31 cellular contexts compared by ENCODE assay signal in the genomic region with DNA sequence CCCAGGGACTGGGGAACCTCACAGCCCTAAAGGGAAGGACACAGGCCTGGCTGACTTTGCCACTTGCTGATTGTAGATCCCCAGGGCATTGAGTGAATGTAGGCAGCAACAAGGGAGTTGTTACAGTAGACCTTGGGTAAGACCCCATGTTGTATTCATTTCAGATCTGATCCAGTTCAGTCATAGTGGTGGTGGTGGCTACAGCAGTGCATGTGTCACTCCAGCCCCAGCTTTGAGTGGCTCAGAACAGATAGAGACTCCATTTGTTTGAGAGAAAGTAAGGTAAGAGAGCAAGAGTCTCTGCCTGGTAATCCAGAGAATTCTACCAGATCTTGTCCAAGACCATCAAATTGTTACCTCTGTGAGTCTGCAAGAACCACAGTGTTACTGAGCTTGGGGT.
"Had no signal": no experiment of that assay in that cellular context is flagged by ENCODE, and none has a peak within 500 bp of the region (broad histone marks: within the 10 kb centered on the region; RNA-seq: fewer than 3 reads in every experiment).

No MANE protein-coding gene starts in this region.

- H3K4me1 Mint-ChIP-seq: endodermal cell, neural crest cell had no signal

- H3K4me3 ChIP-seq: pancreas, prostate gland, SK-N-MC, skin epidermis, stomach, thyroid gland, upper lobe of left lung, vagina had no signal

- H3K4me3 Mint-ChIP-seq: central memory CD8-positive, alpha-beta T cell; dendritic cell treated with granulocyte-macrophage colony-stimulating factor and Interleukin-4, amounts not matched to agents 40 ng/mL and 50 ng/mL, for 4 days; endodermal cell; immature natural killer cell; neural crest cell had no signal

- H3K4me1 ChIP-seq: pancreas, prostate gland, stomach, thyroid gland, upper lobe of left lung, vagina had no signal

- ATAC-seq: esophagus mucosa, left colon, pancreas, sciatic nerve had no signal

- H3K27me3 Mint-ChIP-seq: central memory CD8-positive, alpha-beta T cell; dendritic cell treated with granulocyte-macrophage colony-stimulating factor and Interleukin-4, amounts not matched to agents 40 ng/mL and 50 ng/mL, for 4 days had no signal

- H3K27ac Mint-ChIP-seq: activated T-helper 2 cell treated with anti-CD3 and anti-CD28 coated beads, Interferon-gamma antibody, Interleukin-2, Interleukin-4, amounts not matched to agents 10 μg/mL and 5 μg/mL and 100 μg/mL, durations not matched to agents 14 hours and 24 hours and 36 hours; dendritic cell treated with granulocyte-macrophage colony-stimulating factor and Interleukin-4, amounts not matched to agents 40 ng/mL and 50 ng/mL, for 4 days; endodermal cell had no signal

- H3K9me3 ChIP-seq: prostate gland, thyroid gland, vagina had no signal

- H3K27ac ChIP-seq: pancreas, prostate gland, SK-N-MC, skin epidermis, stomach, thyroid gland, upper lobe of left lung, vagina, VCaP had no signal

- H3K36me3 ChIP-seq: pancreas, prostate gland, stomach, thyroid gland, upper lobe of left lung, vagina had no signal

- FAIRE-seq: bronchial epithelial cell, pancreas, TTC549 had no signal

- H3K27me3 ChIP-seq: pancreas, stomach, thyroid gland, upper lobe of left lung, vagina had no signal

- DNase-seq: activated CD4-positive, alpha-beta T cell treated with anti-CD3 and anti-CD28 coated beads, Interleukin-2, amount 50 U/mL, for 1 hour; endodermal cell; foreskin fibroblast; head of caudate nucleus; hippocampal formation; immature natural killer cell; kidney; left colon; mammary epithelial cell; nucleus accumbens; pancreas; retina; stimulated activated CD4-positive, alpha-beta T cell treated with anti-CD3 and anti-CD28 coated beads, Interleukin-12 subunit alpha, Interleukin-12 subunit beta, amount 100 ng/mL, for 4 hours; stimulated activated CD4-positive, alpha-beta T cell treated with anti-CD3 and anti-CD28 coated beads, Interleukin-4, amount 100 ng/mL, for 1 hour; stomach; T-helper 9 cell; thyroid gland; upper lobe of left lung had no signal
